20 cellular contexts compared by ENCODE assay signal in genomic region chr1:25073640-25074270, GRCh38.
DNase-seq lines count a peak whose midpoint lies in the region; ATAC-seq and TF ChIP-seq lines count a peak whose summit lies in the region.
"Had no signal": no experiment of that assay in that cellular context is flagged by ENCODE, and none has a peak within 500 bp of the region (broad histone marks: within the 10 kb centered on the region; RNA-seq: fewer than 3 reads in every experiment).

No MANE protein-coding gene starts in this region.

- H3K4me3 Mint-ChIP-seq in endodermal cell (no peak overlapping the region), neural progenitor cell (no peak overlapping the region)
- no peak overlapping the region for H3K4me3 Mint-ChIP-seq in stimulated activated memory B cell treated with anti-CD40 and anti-IgM and Interleukin-4, amounts not matched to agents 10 μg/mL and 1 μg/mL and 100 μg/mL, for 72 hours

- H3K4me2 ChIP-seq in neural progenitor cell, result no peak overlapping the region

- no peaks in the 10 kb centered on the region for H3F3A ChIP-seq in neural progenitor cell (ENCODE audit: low read depth)

- H3K9ac ChIP-seq in endodermal cell (ENCODE audit: extremely low read depth, low read length, poor library complexity, severe bottlenecking) (no peak overlapping the region), neural progenitor cell (no peak overlapping the region)

- no peak overlapping the region for H3K27ac ChIP-seq in endodermal cell (ENCODE audit: low read depth, low read length)
- no peak overlapping the region for H3K27ac ChIP-seq in neural progenitor cell
- no peak overlapping the region for H3K27ac ChIP-seq in heart right ventricle
- H3K27ac ChIP-seq: 22Rv1, Peyer's patch, SJSA1 had no signal

- peaks cover 13% of the 10 kb centered on the region for H3K9me3 Mint-ChIP-seq in endodermal cell
- H3K9me3 Mint-ChIP-seq in neural progenitor cell, result peaks cover 9% of the 10 kb centered on the region
- peaks cover 8% of the 10 kb centered on the region for H3K9me3 Mint-ChIP-seq in stimulated activated memory B cell treated with anti-CD40 and anti-IgM and Interleukin-4, amounts not matched to agents 10 μg/mL and 1 μg/mL and 100 μg/mL, for 72 hours

- H3K27me3 Mint-ChIP-seq in endodermal cell (ENCODE audit: insufficient read depth), result no peaks in the 10 kb centered on the region
- peaks cover 9% of the 10 kb centered on the region for H3K27me3 Mint-ChIP-seq in neural progenitor cell (ENCODE audit: insufficient read depth, low read depth)
- H3K27me3 Mint-ChIP-seq in stimulated activated memory B cell treated with anti-CD40 and anti-IgM and Interleukin-4, amounts not matched to agents 10 μg/mL and 1 μg/mL and 100 μg/mL, for 72 hours, result no peaks in the 10 kb centered on the region

- H3K4me3 ChIP-seq in endodermal cell (ENCODE audit: low read length) (no peak overlapping the region), neural progenitor cell (no peak overlapping the region), heart right ventricle (no peak overlapping the region)
- H3K4me3 ChIP-seq: Peyer's patch, SJSA1 had no signal

- no peaks in the 10 kb centered on the region for H3K79me2 ChIP-seq in neural progenitor cell (ENCODE audit: low read depth)

- TF ChIP-seq POLR2A in GM18505 (IDR thresholded peaks at IDR 0.05; ENCODE audit: borderline replicate concordance, extremely low read depth, insufficient read depth, insufficient read length), result no peak

- 70 to 87% methylated on average over 7 to 12 of the region's 12 CpGs for WGBS in endodermal cell (ENCODE audit: insufficient coverage in 1 of 2, insufficient read length in 1 of 2), 2 experiments
- 68 to 75% methylated on average over 12 of the region's 12 CpGs for WGBS in heart right ventricle, 2 donors

- DNase-seq in activated CD4-positive, CD25-positive, alpha-beta regulatory T cell treated with anti-CD3 and anti-CD28 coated beads, Interleukin-2, amount 50 U/mL, for 72 hours, result peak; percentile 15
- DNase-seq in endodermal cell, result peak; percentile 73
- no peak for DNase-seq in neural progenitor cell (ENCODE audit: low spot score)
- no peak for DNase-seq in heart right ventricle
- DNase-seq in activated CD8-positive, alpha-beta memory T cell treated with anti-CD3 and anti-CD28 coated beads, Interleukin-2, amount 50 U/mL, for 4 hours, result no peak
- DNase-seq: EL, GF-D8, HCEC 1CT, NCI-H1105 treated with DMSO at 0.1 percent for 48 hours, NCI-H1694 treated with DMSO at 0.1 percent for 48 hours, NCI-H2081 treated with DMSO at 0.1 percent for 48 hours, NCI-H2171 treated with DMSO at 0.1 percent for 48 hours, NCI-H524 treated with DMSO at 0.1 percent for 48 hours, NCI-H82, Peyer's patch had no signal

- H3K4me1 ChIP-seq in endodermal cell (ENCODE audit: control insufficient read depth, insufficient read depth, low read length) (peaks cover 4% of the 10 kb centered on the region), neural progenitor cell (no peaks in the 10 kb centered on the region), heart right ventricle (no peaks in the 10 kb centered on the region)
- H3K4me1 ChIP-seq: Peyer's patch, SJSA1 had no signal

- H3K9me3 ChIP-seq in endodermal cell (ENCODE audit: control insufficient read depth, low read length) (peaks cover 8% of the 10 kb centered on the region), neural progenitor cell (ENCODE audit: low read depth) (no peaks in the 10 kb centered on the region), heart right ventricle (peaks cover 0 to 29% (median 5%) of the 10 kb centered on the region in 11 donors)
- H3K9me3 ChIP-seq: SJSA1 had no signal

- H3K4me1 Mint-ChIP-seq in endodermal cell (peaks cover 8% of the 10 kb centered on the region), neural progenitor cell (no peaks in the 10 kb centered on the region)
- H3K4me1 Mint-ChIP-seq in stimulated activated memory B cell treated with anti-CD40 and anti-IgM and Interleukin-4, amounts not matched to agents 10 μg/mL and 1 μg/mL and 100 μg/mL, for 72 hours, result no peaks in the 10 kb centered on the region

- H3K27me3 ChIP-seq in endodermal cell (ENCODE audit: control insufficient read depth, insufficient read depth, low read length, poor library complexity, severe bottlenecking) (no peaks in the 10 kb centered on the region), neural progenitor cell (no peaks in the 10 kb centered on the region), heart right ventricle (no peaks in the 10 kb centered on the region)
- H3K27me3 ChIP-seq: Peyer's patch, SJSA1 had no signal

- peak overlapping the region; percentile 17 for H3K27ac Mint-ChIP-seq in endodermal cell
- H3K27ac Mint-ChIP-seq in neural progenitor cell, result peak overlapping the region; percentile 28
- H3K27ac Mint-ChIP-seq in stimulated activated memory B cell treated with anti-CD40 and anti-IgM and Interleukin-4, amounts not matched to agents 10 μg/mL and 1 μg/mL and 100 μg/mL, for 72 hours, result peak overlapping the region; percentile 9

- H4K20me1 ChIP-seq in neural progenitor cell (ENCODE audit: low read depth), result no peaks in the 10 kb centered on the region

- H3K36me3 Mint-ChIP-seq in endodermal cell (ENCODE audit: low read depth) (no peaks in the 10 kb centered on the region), neural progenitor cell (no peaks in the 10 kb centered on the region)
- H3K36me3 Mint-ChIP-seq in stimulated activated memory B cell treated with anti-CD40 and anti-IgM and Interleukin-4, amounts not matched to agents 10 μg/mL and 1 μg/mL and 100 μg/mL, for 72 hours, result peaks cover 4% of the 10 kb centered on the region

- ATAC-seq in activated CD4-positive, CD25-positive, alpha-beta regulatory T cell treated with anti-CD3 and anti-CD28 coated beads, Interleukin-2, amount 50 U/mL, for 24 hours, result no peak
- no peak for ATAC-seq in stimulated activated memory B cell treated with anti-CD40 and anti-IgM and Interleukin-4, amounts not matched to agents 10 μg/mL and 1 μg/mL and 100 μg/mL, for 72 hours
- ATAC-seq in heart right ventricle (no peak), GM18505 (IDR thresholded peaks at IDR 0.05; ENCODE audit: unreplicated experiment) (no peak)

- H3K36me3 ChIP-seq in endodermal cell (ENCODE audit: control insufficient read depth, insufficient read depth, low read length) (no peaks in the 10 kb centered on the region), neural progenitor cell (no peaks in the 10 kb centered on the region), heart right ventricle (no peaks in the 10 kb centered on the region)
- H3K36me3 ChIP-seq: Peyer's patch, SJSA1 had no signal

- intact Hi-C loops in heart right ventricle (cut with DNase I), result no loop called here

- TF ChIP-seq CTCF in endodermal cell (conservative IDR thresholded peaks at IDR 0.05) (no peak), neural progenitor cell (IDR thresholded peaks at IDR 0.05) (no peak), heart right ventricle (IDR thresholded peaks at IDR 0.05) (no peak)

- no peak overlapping the region for H2AFZ ChIP-seq in neural progenitor cell (replicated peaks)

Comparison
In these comparisons a context has a peak if more than half of its experiments do, and no peak if none do; other contexts are left out.
1. DNase-seq: peak in activated CD4-positive, CD25-positive, alpha-beta regulatory T cell treated with anti-CD3 and anti-CD28 coated beads, Interleukin-2, amount 50 U/mL, for 72 hours (single experiment) and endodermal cell (single experiment); none in neural progenitor cell (single experiment), heart right ventricle (0 of 2) and activated CD8-positive, alpha-beta memory T cell treated with anti-CD3 and anti-CD28 coated beads, Interleukin-2, amount 50 U/mL, for 4 hours (single experiment).
2. Peak in every context shown above with its lines, with median percentiles within 50 percentile points of each other: H3K27ac Mint-ChIP-seq.